In genomic region chr4:65599335-65599734, GRCh38 we compare ENCODE assay signal across 1 cellular context.
TF ChIP-seq lines count a peak whose summit lies in the region.

No MANE protein-coding gene starts in this region.

TF ChIP-seq in IMR-90, 13 proteins besides CTCF, POLR2A, EP300 and RAD21 (continued from another document):
- no peak for TF ChIP-seq USF2 (IDR thresholded peaks at IDR 0.05; ENCODE audit: low read depth, low read length)
- TF ChIP-seq FOS (IDR thresholded peaks at IDR 0.05; ENCODE audit: low read depth, low read length), result no peak
- TF ChIP-seq MAZ (IDR thresholded peaks at IDR 0.05; ENCODE audit: borderline replicate concordance, low read depth, low read length), result no peak
- no peak for TF ChIP-seq RFX5 (IDR thresholded peaks at IDR 0.05; ENCODE audit: low read depth, low read length)
- no peak for TF ChIP-seq CHD1 (IDR thresholded peaks at IDR 0.05; ENCODE audit: low read depth, low read length)
